Comparison of ENCODE assay signal across 28 cellular contexts in the genomic region with DNA sequence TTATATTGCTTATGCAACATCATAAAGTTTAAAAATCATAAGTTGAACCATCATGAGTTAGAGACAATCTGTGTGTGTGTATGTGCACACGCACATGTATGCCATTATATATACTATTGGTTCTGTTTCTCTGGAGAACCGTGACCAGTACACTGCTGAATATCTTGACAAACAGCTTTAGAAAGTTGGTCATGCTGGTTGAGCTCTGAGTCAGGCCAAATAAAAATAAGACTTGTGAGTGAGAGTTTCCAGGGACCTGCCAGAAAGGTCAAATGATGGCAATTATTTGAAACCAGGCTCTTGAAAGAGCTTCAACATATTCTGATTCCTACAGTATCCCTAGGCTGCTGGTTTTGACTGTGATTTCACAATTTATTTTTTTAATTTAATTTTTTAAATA.
"Had no signal": no experiment of that assay in that cellular context is flagged by ENCODE, and none has a peak within 500 bp of the region (broad histone marks: within the 10 kb centered on the region; RNA-seq: fewer than 3 reads in every experiment).

No MANE protein-coding gene starts in this region.

- H3K36me3 ChIP-seq: neural progenitor cell, neutrophil, ovary, transverse colon, upper lobe of left lung, vagina had no signal

- H3K9me3 ChIP-seq: neutrophil, ovary, transverse colon, upper lobe of left lung, vagina had no signal

- H3K9ac ChIP-seq: neural progenitor cell had no signal

- DNase-seq: head of caudate nucleus; islet precursor cell; mesendoderm; naive B cell; natural killer cell; nephron progenitor cell; ovary; right cardiac atrium; small intestine; stimulated activated CD4-positive, alpha-beta T cell treated with anti-CD3 and anti-CD28 coated beads, Interleukin-1b, Interleukin-23, amount 100 ng/mL, for 48 hours; stimulated activated CD4-positive, alpha-beta T cell treated with anti-CD3 and anti-CD28 coated beads, Interleukin-2, amount 100 ng/mL, for 48 hours; stimulated activated CD4-positive, alpha-beta T cell treated with anti-CD3 and anti-CD28 coated beads, Interleukin-4, amount 100 ng/mL, for 4 hours; stimulated activated CD8-positive, alpha-beta memory T cell treated with anti-CD3 and anti-CD28 coated beads, Interleukin-4, amount 100 ng/mL, for 48 hours; stimulated activated naive CD4-positive, alpha-beta T cell treated with Interleukin-2 at 50 U/mL for 16 hours; stimulated activated naive CD8-positive, alpha-beta T cell treated with anti-CD3 and anti-CD28 coated beads, Interleukin-15, amount 100 ng/mL, for 72 hours; substantia nigra; transverse colon; upper lobe of left lung had no signal

- H3K4me2 ChIP-seq: hepatocyte, neural progenitor cell had no signal

- H3K4me3 ChIP-seq: hepatocyte, lung, neural progenitor cell, ovary, transverse colon, upper lobe of left lung, vagina had no signal

- ATAC-seq: left lobe of liver; natural killer cell; sciatic nerve; stimulated activated memory B cell treated with anti-CD40 and anti-IgM and Interleukin-4, amounts not matched to agents 10 μg/mL and 1 μg/mL and 100 μg/mL, for 72 hours; stimulated activated naive CD8-positive, alpha-beta T cell treated with anti-CD3 and anti-CD28 coated beads, Interleukin-15, amount 100 ng/mL, for 72 hours had no signal

- FAIRE-seq: small intestine had no signal

- H3K79me2 ChIP-seq: hepatocyte had no signal

- H3K4me1 ChIP-seq: neural progenitor cell, transverse colon, upper lobe of left lung, vagina had no signal

- H3K27me3 Mint-ChIP-seq: naive B cell; progenitor cell of endocrine pancreas; stimulated activated memory B cell treated with anti-CD40 and anti-IgM and Interleukin-4, amounts not matched to agents 10 μg/mL and 1 μg/mL and 100 μg/mL, for 72 hours; stimulated activated naive CD8-positive, alpha-beta T cell treated with anti-CD3 and anti-CD28 coated beads, Interleukin-15, amount 100 ng/mL, for 72 hours had no signal

- H3K27ac Mint-ChIP-seq: mesothelial cell of epicardium; naive B cell; natural killer cell; nephron progenitor cell; neural progenitor cell; progenitor cell of endocrine pancreas; stimulated activated memory B cell treated with anti-CD40 and anti-IgM and Interleukin-4, amounts not matched to agents 10 μg/mL and 1 μg/mL and 100 μg/mL, for 72 hours; stimulated activated naive CD8-positive, alpha-beta T cell treated with anti-CD3 and anti-CD28 coated beads, Interleukin-15, amount 100 ng/mL, for 72 hours had no signal

- H3K27ac ChIP-seq: hepatocyte, neural progenitor cell, neutrophil, ovary, transverse colon, upper lobe of left lung, vagina had no signal

- H3K27me3 ChIP-seq: hepatocyte, neural progenitor cell, neutrophil, ovary, transverse colon, upper lobe of left lung, vagina had no signal

- H2AFZ ChIP-seq: hepatocyte, neural progenitor cell had no signal

- H3K36me3 Mint-ChIP-seq: mesothelial cell of epicardium; naive B cell; natural killer cell; neural progenitor cell; stimulated activated memory B cell treated with anti-CD40 and anti-IgM and Interleukin-4, amounts not matched to agents 10 μg/mL and 1 μg/mL and 100 μg/mL, for 72 hours had no signal

- H3K4me1 Mint-ChIP-seq: mesothelial cell of epicardium; naive B cell; natural killer cell; nephron progenitor cell; neural progenitor cell; stimulated activated memory B cell treated with anti-CD40 and anti-IgM and Interleukin-4, amounts not matched to agents 10 μg/mL and 1 μg/mL and 100 μg/mL, for 72 hours; stimulated activated naive CD8-positive, alpha-beta T cell treated with anti-CD3 and anti-CD28 coated beads, Interleukin-15, amount 100 ng/mL, for 72 hours had no signal

- H3K4me3 Mint-ChIP-seq: mesothelial cell of epicardium; naive B cell; natural killer cell; nephron progenitor cell; neural progenitor cell; stimulated activated memory B cell treated with anti-CD40 and anti-IgM and Interleukin-4, amounts not matched to agents 10 μg/mL and 1 μg/mL and 100 μg/mL, for 72 hours; stimulated activated naive CD8-positive, alpha-beta T cell treated with anti-CD3 and anti-CD28 coated beads, Interleukin-15, amount 100 ng/mL, for 72 hours had no signal
